ENCODE assay signal across 16 cellular contexts in genomic region chr1:235302143-235302542, GRCh38. TPM values are rescaled to one million over a fixed set of nuclear protein-coding genes. Genes with fewer than 3 reads are reported as not detected.
A peak's percentile ranks its signal among the peaks of the same experiment; 100 is the strongest.
DNase-seq lines count a peak whose midpoint lies in the region; ATAC-seq, FAIRE-seq and TF ChIP-seq lines count a peak whose summit lies in the region.
"Had no signal": no experiment of that assay in that cellular context is flagged by ENCODE, and none has a peak within 500 bp of the region (broad histone marks: within the 10 kb centered on the region; RNA-seq: fewer than 3 reads in every experiment).

No MANE protein-coding gene starts in this region.

- H2AFZ ChIP-seq in H1 (ENCODE audit: low read length), result no peak overlapping the region
- H2AFZ ChIP-seq: GM23338 had no signal

- peaks cover 62% of the 10 kb centered on the region for H3K4me1 Mint-ChIP-seq in activated naive CD8-positive, alpha-beta T cell treated with anti-CD3 and anti-CD28 coated beads for 36 hours
- peaks cover 75% of the 10 kb centered on the region for H3K4me1 Mint-ChIP-seq in activated naive CD8-positive, alpha-beta T cell treated with anti-CD3 and anti-CD28 coated beads, Interleukin-2, amount 50 U/mL, for 24 hours

- H2BK120ac ChIP-seq in H1 (replicated peaks; ENCODE audit: low read depth, low read length), result no peak overlapping the region

- no peak overlapping the region for H3K4ac ChIP-seq in H1 (replicated peaks; ENCODE audit: insufficient read length, low read depth, low read length)

- H3K36me3 ChIP-seq in HEK293 (ENCODE audit: control insufficient read depth in 2 of 2, insufficient read depth in 1 of 2, low read length in 2 of 2) (peaks cover 0 to 6% of the 10 kb centered on the region in 2 experiments; a peak in 1 of 3 replicates), H1 (ENCODE audit: control insufficient read depth in 2 of 4, insufficient read depth in 4 of 4, low read length in 3 of 4) (peaks cover 0 to 7% (median 1%) of the 10 kb centered on the region in 4 experiments; a peak in 2 of 8 replicates)

- H4K91ac ChIP-seq in H1 (replicated peaks; ENCODE audit: insufficient read length, low read length), result no peak overlapping the region

- no peak for TF ChIP-seq RAD21 in H1 (IDR thresholded peaks at IDR 0.05 in 1 of 2, conservative IDR thresholded peaks at IDR 0.05 in 1 of 2; ENCODE audit: low read depth in 2 of 2, low read length in 2 of 2)

- no peak for ATAC-seq in activated naive CD8-positive, alpha-beta T cell treated with anti-CD3 and anti-CD28 coated beads, Interleukin-2, amount 50 U/mL, for 24 hours
- ATAC-seq in HG03521 (IDR thresholded peaks at IDR 0.05; ENCODE audit: unreplicated experiment), result no peak
- ATAC-seq: GM23338 had no signal

- CTCF ChIA-PET in HEK293 (lab: Yijun Ruan, JAX), result interaction anchor here (0.5 to 0.7 kb wide), 2 partner anchors 113 to 259 kb away, joined by 3 read pairs; no protein-coding TSS in a partner anchor
- CTCF ChIA-PET in H1 (lab: Charles Lee; ENCODE audit: partially characterized antibody), result interaction anchor here (1.4 kb wide), 1 partner anchor 31 kb away, joined by 3 read pairs; no protein-coding TSS in a partner anchor

- TF ChIP-seq POLR2A in H1 (IDR thresholded peaks at IDR 0.05; ENCODE audit: control extremely low read depth in 1 of 2, low read depth in 2 of 2, low read length in 2 of 2), result no peak

- H3K23me2 ChIP-seq in H1 (ENCODE audit: low read depth, low read length), result no peaks in the 10 kb centered on the region

- H2BK12ac ChIP-seq in H1 (ENCODE audit: low read depth, low read length), result no peak overlapping the region

- TF ChIP-seq CTCF in HEK293 (tag by site-specific recombination; IDR thresholded peaks at IDR 0.05) (no peak), H1 (IDR thresholded peaks at IDR 0.05; ENCODE audit: control extremely low read depth in 1 of 3, insufficient read depth in 1 of 3, low read depth in 1 of 3, low read length in 3 of 3) (no peak)

- no peak overlapping the region for H2AK5ac ChIP-seq in H1 (ENCODE audit: low read depth, low read length)

- no peak overlapping the region for H2BK20ac ChIP-seq in H1 (ENCODE audit: low read length)

- H4K5ac ChIP-seq in H1 (ENCODE audit: insufficient read length, low read depth, low read length), result no peak overlapping the region

- H3K18ac ChIP-seq in H1 (ENCODE audit: extremely low read depth, low read length), result no peak overlapping the region

- H3K36me3 Mint-ChIP-seq in activated naive CD8-positive, alpha-beta T cell treated with anti-CD3 and anti-CD28 coated beads for 36 hours, result peaks cover 16% of the 10 kb centered on the region
- H3K36me3 Mint-ChIP-seq in activated naive CD8-positive, alpha-beta T cell treated with anti-CD3 and anti-CD28 coated beads, Interleukin-2, amount 50 U/mL, for 24 hours (ENCODE audit: low read depth), result peaks cover 8% of the 10 kb centered on the region

- no peak overlapping the region for H2BK15ac ChIP-seq in H1 (ENCODE audit: low read length)

- H3K9me3 ChIP-seq in HEK293 (ENCODE audit: control insufficient read depth, insufficient read depth, low read depth, low read length), result no peaks in the 10 kb centered on the region
- H3K9me3 ChIP-seq in H1 (ENCODE audit: insufficient read depth in 2 of 2, low read depth in 1 of 2, low read length in 1 of 2), result peaks cover 0 to 6% of the 10 kb centered on the region in 2 experiments; a peak in 1 of 4 replicates

- H3K79me1 ChIP-seq in H1 (ENCODE audit: low read depth, low read length), result peaks cover 2% of the 10 kb centered on the region

- FAIRE-seq in TTC549 (lab: Jason Lieb, UNC) (peak; percentile 33), H1 (lab: Jason Lieb, UNC) (no peak)
- FAIRE-seq: GM19239, HTR-8/SVneo had no signal

- no peak overlapping the region for H3K56ac ChIP-seq in H1 (replicated peaks; ENCODE audit: insufficient read length, low read depth, low read length)

- DNase-seq in activated naive CD8-positive, alpha-beta T cell treated with anti-CD3 and anti-CD28 coated beads for 36 hours, result no peak
- no peak for DNase-seq in activated naive CD8-positive, alpha-beta T cell treated with anti-CD3 and anti-CD28 coated beads, Interleukin-2, amount 50 U/mL, for 24 hours
- DNase-seq in H1 (ENCODE audit: low read depth in 1 of 2, low spot score in 2 of 2) (no peak), NCI-H345 (lab: John Stamatoyannopoulos, UW) (no peak)
- DNase-seq: 8988T, AML-193, GF-D8, H9, HFFc6 had no signal

- H3K27ac ChIP-seq in HEK293 (ENCODE audit: extremely low read depth, low read depth, low read length) (no peak overlapping the region), H1 (ENCODE audit: low read depth, low read length) (no peak overlapping the region)
- H3K27ac ChIP-seq: BLaER1 had no signal

- H3K4me3 ChIP-seq in HEK293 (ENCODE audit: low read depth, low read length) (no peak overlapping the region), H1 (ENCODE audit: extremely low read depth in 1 of 4, insufficient read depth in 2 of 4, low read depth in 3 of 4, low read length in 4 of 4) (no peak overlapping the region)
- H3K4me3 ChIP-seq: BLaER1, GM23338 had no signal

- H4K20me1 ChIP-seq in H1 (replicated peaks in 1 of 2; ENCODE audit: control insufficient read depth in 1 of 2, insufficient read depth in 2 of 2, low read length in 2 of 2), result peaks cover 9 to 11% of the 10 kb centered on the region in 2 experiments

- H3K9ac ChIP-seq in H1 (replicated peaks in 1 of 4; ENCODE audit: extremely low read depth in 1 of 4, low read depth in 3 of 4, low read length in 3 of 4), result no peak overlapping the region
- H3K9ac ChIP-seq: BLaER1 had no signal

- H3K4me3 Mint-ChIP-seq in activated naive CD8-positive, alpha-beta T cell treated with anti-CD3 and anti-CD28 coated beads for 36 hours, result no peak overlapping the region
- H3K4me3 Mint-ChIP-seq in activated naive CD8-positive, alpha-beta T cell treated with anti-CD3 and anti-CD28 coated beads, Interleukin-2, amount 50 U/mL, for 24 hours, result no peak overlapping the region
- H3K4me3 Mint-ChIP-seq: GM23338, H9, HFFc6 had no signal

- no peak overlapping the region for H3K14ac ChIP-seq in H1 (ENCODE audit: insufficient read length)

- TF ChIP-seq EP300 in H1 (IDR thresholded peaks at IDR 0.05; ENCODE audit: borderline replicate concordance in 1 of 2, low read depth in 2 of 2, low read length in 2 of 2), result no peak

- H3K27ac Mint-ChIP-seq in activated naive CD8-positive, alpha-beta T cell treated with anti-CD3 and anti-CD28 coated beads for 36 hours, result peak overlapping the region; percentile 48
- no peak overlapping the region for H3K27ac Mint-ChIP-seq in activated naive CD8-positive, alpha-beta T cell treated with anti-CD3 and anti-CD28 coated beads, Interleukin-2, amount 50 U/mL, for 24 hours
- H3K27ac Mint-ChIP-seq: GM23338, HFFc6 had no signal

- H3K27me3 Mint-ChIP-seq in activated naive CD8-positive, alpha-beta T cell treated with anti-CD3 and anti-CD28 coated beads for 36 hours, result no peaks in the 10 kb centered on the region
- no peaks in the 10 kb centered on the region for H3K27me3 Mint-ChIP-seq in activated naive CD8-positive, alpha-beta T cell treated with anti-CD3 and anti-CD28 coated beads, Interleukin-2, amount 50 U/mL, for 24 hours

- no peaks in the 10 kb centered on the region for H3K27me3 ChIP-seq in H1 (replicated peaks in 1 of 4; ENCODE audit: control insufficient read depth in 3 of 4, extremely low read depth in 1 of 4, insufficient read depth in 3 of 4, low read length in 3 of 4)
- H3K27me3 ChIP-seq: BLaER1 had no signal

- H4K8ac ChIP-seq in H1 (ENCODE audit: extremely low read depth, insufficient read depth, low read length), result no peak overlapping the region

- POLR2A ChIA-PET in HEK293 (lab: Yijun Ruan, JAX), result no interaction called here
- POLR2A ChIA-PET in H1 (lab: Charles Lee; ENCODE audit: partially characterized antibody), result no interaction called here

- peaks cover 4% of the 10 kb centered on the region for H3K9me3 Mint-ChIP-seq in activated naive CD8-positive, alpha-beta T cell treated with anti-CD3 and anti-CD28 coated beads for 36 hours
- H3K9me3 Mint-ChIP-seq in activated naive CD8-positive, alpha-beta T cell treated with anti-CD3 and anti-CD28 coated beads, Interleukin-2, amount 50 U/mL, for 24 hours, result no peaks in the 10 kb centered on the region
- H3K9me3 Mint-ChIP-seq: HFFc6 had no signal

- no peak overlapping the region for H3K4me2 ChIP-seq in H1 (ENCODE audit: insufficient read depth in 1 of 2, low read depth in 2 of 2, low read length in 2 of 2)
- H3K4me2 ChIP-seq: BLaER1, GM23338 had no signal

- no peak overlapping the region for H2BK5ac ChIP-seq in H1 (ENCODE audit: low read depth, low read length)

- H3K79me2 ChIP-seq in H1 (ENCODE audit: control insufficient read depth in 1 of 2, insufficient read depth in 2 of 2, low read length in 2 of 2), result peaks cover 7 to 97% of the 10 kb centered on the region in 2 experiments; a peak in 3 of 4 replicates

- H3K4me1 ChIP-seq in HEK293 (ENCODE audit: control insufficient read depth, insufficient read depth, low read length) (peaks cover 44% of the 10 kb centered on the region), H1 (replicated peaks in 1 of 4; ENCODE audit: control insufficient read depth in 3 of 4, insufficient read depth in 4 of 4, low read length in 3 of 4) (no peaks in the 10 kb centered on the region; a peak in 1 of 7 replicates)

- no peak overlapping the region for H3K23ac ChIP-seq in H1 (ENCODE audit: insufficient read length)

- WGBS in H1 (ENCODE audit: extremely low coverage in 1 of 2, insufficient coverage in 1 of 2, insufficient read length in 1 of 2, insufficient replicate concordance in 2 of 2, low coverage in 1 of 2, low lambda C conversion rate in 2 of 2, missing lambda C conversion rate in 1 of 2), 2 experiments, result no CpG with 5 or more reads among the region's 1 CpG

RNA-seq across cellular contexts. Expression of gene ARID4B, which starts 25.8 kb away (rescaled TPM):
- 10 to 100 TPM; 30.1 to 30.6 TPM for total RNA-seq in activated naive CD8-positive, alpha-beta T cell treated with anti-CD3 and anti-CD28 coated beads for 36 hours
- total RNA-seq in H1 (2021; fragmentation: NEBNext Ultra II Directional; extraction: Animal tissue kit (Norgen Biotek cat#: 25700)), result 28.8 and 29.2 TPM in 2 replicates
- 3.3 and 5.1 TPM in 2 replicates for polyA plus RNA-seq in H1 (2011; rRNA removed)
- polyA plus RNA-seq in H1 (2011; cell fraction: cytosol; rRNA removed), result 8.3 TPM
- 20.1 TPM for polyA plus RNA-seq in H1 (2011; cell fraction: nucleus; rRNA removed)
- 15.0 to 19.7 TPM (median 16.4 TPM) in 4 replicates for polyA plus RNA-seq in H1 (2012, experiment 1 of 2)
- polyA plus RNA-seq in H1 (2012, experiment 2 of 2), result 1.1 TPM
- 21.7 TPM for polyA plus RNA-seq in H1 (2013, experiment 1 of 2)
- 21.9 TPM for polyA plus RNA-seq in H1 (2013, experiment 2 of 2)
- 20.5 and 20.9 TPM in 2 replicates for polyA minus RNA-seq in H1 (2011; rRNA and poly(A)+ RNA removed)
- 18.4 TPM for polyA minus RNA-seq in H1 (2011; cell fraction: cytosol; rRNA and poly(A)+ RNA removed)
- polyA minus RNA-seq in H1 (2011; cell fraction: nucleus; rRNA and poly(A)+ RNA removed), result 52.9 TPM

RNA-seq across cellular contexts. Expression of gene GGPS1, which starts 26.2 kb away (rescaled TPM):
- 10 to 100 TPM; 29.4 to 29.5 TPM for total RNA-seq in activated naive CD8-positive, alpha-beta T cell treated with anti-CD3 and anti-CD28 coated beads for 36 hours
- 40.4 and 43.6 TPM in 2 replicates for total RNA-seq in H1 (2021; fragmentation: NEBNext Ultra II Directional; extraction: Animal tissue kit (Norgen Biotek cat#: 25700))
- polyA plus RNA-seq in H1 (2011; rRNA removed), result 10.9 and 20.9 TPM in 2 replicates
- polyA plus RNA-seq in H1 (2011; cell fraction: cytosol; rRNA removed), result 22.2 TPM
- 12.5 TPM for polyA plus RNA-seq in H1 (2011; cell fraction: nucleus; rRNA removed)
- 21.1 to 34.1 TPM (median 24.2 TPM) in 4 replicates for polyA plus RNA-seq in H1 (2012, experiment 1 of 2)
- polyA plus RNA-seq in H1 (2012, experiment 2 of 2), result 4.3 TPM
- 29.1 TPM for polyA plus RNA-seq in H1 (2013, experiment 1 of 2)
- 31.8 TPM for polyA plus RNA-seq in H1 (2013, experiment 2 of 2)
- 29.0 and 29.3 TPM in 2 replicates for polyA minus RNA-seq in H1 (2011; rRNA and poly(A)+ RNA removed)
- polyA minus RNA-seq in H1 (2011; cell fraction: cytosol; rRNA and poly(A)+ RNA removed), result 11.0 TPM
- polyA minus RNA-seq in H1 (2011; cell fraction: nucleus; rRNA and poly(A)+ RNA removed), result 14.6 TPM
